8 cellular contexts compared by ENCODE assay signal in the genomic region with DNA sequence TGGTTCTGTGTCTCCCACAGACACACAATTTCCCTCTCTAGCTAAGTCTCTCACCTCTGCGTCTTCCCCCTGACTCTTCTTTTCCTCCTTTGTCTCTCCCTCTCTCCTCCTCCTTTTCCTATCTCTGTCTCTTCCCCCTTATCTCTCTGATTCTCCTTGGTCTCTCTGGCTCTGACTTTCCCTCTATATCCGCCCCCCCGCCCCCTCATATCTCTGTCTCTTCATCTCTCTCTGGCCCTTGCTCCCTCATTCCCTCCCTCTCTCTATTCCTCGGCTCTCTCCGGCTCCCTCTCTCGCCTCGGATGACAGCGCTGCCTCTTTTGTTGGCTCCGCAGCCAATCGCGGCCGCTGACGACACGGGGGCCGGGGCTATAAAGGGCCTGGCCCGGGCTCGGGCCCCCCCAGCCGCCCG. TPM values are rescaled to one million over a fixed set of nuclear protein-coding genes. Genes with fewer than 3 reads are reported as not detected.
A peak's percentile ranks its signal among the peaks of the same experiment; 100 is the strongest.
DNase-seq lines count a peak whose midpoint lies in the region; ATAC-seq and TF ChIP-seq lines count a peak whose summit lies in the region.

A gene (plus strand): TSS at position 404 of the 412 bp plus-strand sequence. CDS start 195 bp downstream, outside the sequence.

- no peaks in the 10 kb centered on the region for H3K27me3 ChIP-seq in kidney epithelial cell (ENCODE audit: control insufficient read depth, insufficient read depth, low read length)

- peak; percentile 30 for ATAC-seq in HG02938 (IDR thresholded peaks at IDR 0.05; ENCODE audit: unreplicated experiment)
- peak; percentile 54 for ATAC-seq in central memory CD8-positive, alpha-beta T cell (replicated peaks; ENCODE audit: extremely low read depth, poor library complexity, severe bottlenecking)
- ATAC-seq in GM18873 (IDR thresholded peaks at IDR 0.05; ENCODE audit: low FRiP score, unreplicated experiment), result no peak

- TF ChIP-seq CTCF in kidney epithelial cell (IDR thresholded peaks at IDR 0.05; ENCODE audit: insufficient read depth, low read length, poor library complexity, severe bottlenecking), result no peak

- peaks cover 50% of the 10 kb centered on the region for H3K4me1 Mint-ChIP-seq in central memory CD8-positive, alpha-beta T cell

- no peaks in the 10 kb centered on the region for H3K9me3 Mint-ChIP-seq in central memory CD8-positive, alpha-beta T cell

- H3K36me3 Mint-ChIP-seq in central memory CD8-positive, alpha-beta T cell (ENCODE audit: insufficient read depth), result no peaks in the 10 kb centered on the region

- peak; percentile 82 for DNase-seq in NCI-H226
- DNase-seq in activated CD4-positive, CD25-positive, alpha-beta regulatory T cell (lab: John Stamatoyannopoulos, UW), result peak; percentile 48 to 65 (median 58)
- DNase-seq in central memory CD8-positive, alpha-beta T cell (ENCODE audit: low spot score in 2 of 2), result peak in 1 of 2 donors; percentile 26
- no peak for DNase-seq in kidney epithelial cell (ENCODE audit: low read depth)
- peak; percentile 48 to 71 (median 54) for DNase-seq in stimulated activated CD4-positive, alpha-beta T cell treated with anti-CD3 and anti-CD28 coated beads, Interleukin-12 subunit alpha, Interleukin-12 subunit beta, amount 100 ng/mL, for 48 hours (ENCODE audit: low read depth in 2 of 3, low spot score in 1 of 3)

- peak within 1 kb of the TSS; percentile 71 for H3K4me3 ChIP-seq in GM08714 (ENCODE audit: low read length)
- H3K4me3 ChIP-seq in kidney epithelial cell (ENCODE audit: low read depth, low read length), result peak within 1 kb of the TSS; percentile 84

- H3K4me3 Mint-ChIP-seq in central memory CD8-positive, alpha-beta T cell, result peak within 1 kb of the TSS; percentile 86

- H3K27ac Mint-ChIP-seq in central memory CD8-positive, alpha-beta T cell (ENCODE audit: low read depth), result peak within 1 kb of the TSS; percentile 82

- H3K36me3 ChIP-seq in kidney epithelial cell (ENCODE audit: control insufficient read depth, insufficient read depth, low read length), result no peaks in the 10 kb centered on the region

- no peaks in the 10 kb centered on the region for H3K27me3 Mint-ChIP-seq in central memory CD8-positive, alpha-beta T cell

RNA-seq across cellular contexts. Expression of the gene that starts here (rescaled TPM):
- total RNA-seq in kidney epithelial cell, result 5.4 and 10.7 TPM in 2 replicates
